In the genomic region with DNA sequence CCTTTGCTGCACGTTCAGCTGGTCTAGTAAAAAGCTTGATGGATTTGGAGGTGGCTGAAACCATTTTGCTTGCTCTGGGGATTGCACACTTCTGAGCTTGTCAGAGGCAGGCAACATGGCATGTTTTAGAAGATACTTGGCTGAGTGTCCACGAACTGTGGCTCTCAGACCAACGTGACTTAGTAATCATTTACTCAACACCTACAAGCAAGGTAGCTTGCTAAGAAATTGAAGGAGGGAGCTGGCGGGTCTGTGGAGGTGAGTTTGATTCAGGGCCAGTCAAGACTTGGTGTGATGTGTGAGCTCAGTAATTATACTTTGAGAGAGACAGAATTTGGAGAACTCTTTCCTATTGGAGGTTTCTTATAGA, we compare ENCODE assay signal across 17 cellular contexts.
DNase-seq lines count a peak whose midpoint lies in the region; ATAC-seq, FAIRE-seq and TF ChIP-seq lines count a peak whose summit lies in the region.
"Had no signal": no experiment of that assay in that cellular context is flagged by ENCODE, and none has a peak within 500 bp of the region (broad histone marks: within the 10 kb centered on the region; RNA-seq: fewer than 3 reads in every experiment).

No MANE protein-coding gene starts in this region.

- ATAC-seq in left ventricle myocardium superior: no peak
- peak; percentile 33 to 49 (median 37) for ATAC-seq in pancreas
- no peak for ATAC-seq in GM18907 (IDR thresholded peaks at IDR 0.05; ENCODE audit: unreplicated experiment)
- ATAC-seq in GM18511 (IDR thresholded peaks at IDR 0.05; ENCODE audit: unreplicated experiment): no peak
- no peak for ATAC-seq in HG02763 (IDR thresholded peaks at IDR 0.05; ENCODE audit: unreplicated experiment)
- ATAC-seq: CD8-positive, alpha-beta T cell had no signal

- TF ChIP-seq CTCF in left ventricle myocardium inferior (IDR thresholded peaks at IDR 0.05; ENCODE audit: borderline replicate concordance) (no peak), esophagus muscularis mucosa (IDR thresholded peaks at IDR 0.05) (no peak), pancreas (IDR thresholded peaks at IDR 0.05) (no peak)

- intact Hi-C loops in left ventricle myocardium inferior (cut with micrococcal nuclease) (no loop called here), left ventricle myocardium superior (cut with micrococcal nuclease) (loop anchor here (10.0 kb wide), 1 partner anchor 595 kb away; no protein-coding TSS in a partner anchor), esophagus muscularis mucosa (cut with DNase I) (no loop called here), pancreas (cut with DNase I) (no loop called here)

- H3K4me3 ChIP-seq in left ventricle myocardium inferior (no peak overlapping the region), esophagus muscularis mucosa (no peak overlapping the region), pancreas (no peak overlapping the region)
- H3K4me3 ChIP-seq: PC-9 had no signal

- DNase-seq in left ventricle myocardium inferior (no peak), left ventricle myocardium superior (no peak), esophagus muscularis mucosa (ENCODE audit: extremely low spot score) (no peak), pancreas (peak in 1 of 6 donors; percentile 25)
- no peak for DNase-seq in stimulated activated CD4-positive, alpha-beta T cell treated with anti-CD3 and anti-CD28 coated beads, Interleukin-4, amount 100 ng/mL, for 1 hour
- DNase-seq: activated CD4-positive, alpha-beta T cell treated with anti-CD3 and anti-CD28 coated beads, Interleukin-2, amount 50 U/mL, for 4 hours; activated T-cell treated with anti-CD3 and anti-CD28 coated beads, Interleukin-2, amount 50 U/mL, for 48 hours; CD8-positive, alpha-beta T cell; MM.1S; NCI-H187 treated with DMSO at 0.1 percent for 48 hours; PC-9 had no signal

- no peaks in the 10 kb centered on the region for H3K27me3 ChIP-seq in left ventricle myocardium inferior (ENCODE audit: low read depth)
- H3K27me3 ChIP-seq in esophagus muscularis mucosa: no peaks in the 10 kb centered on the region
- H3K27me3 ChIP-seq in pancreas: no peaks in the 10 kb centered on the region

- H3K4me1 ChIP-seq in left ventricle myocardium inferior (peaks cover 68% of the 10 kb centered on the region), esophagus muscularis mucosa (peaks cover 58 to 85% (median 78%) of the 10 kb centered on the region in 4 donors), pancreas (peaks cover 18 to 27% (median 26%) of the 10 kb centered on the region in 3 donors)

- no peak for TF ChIP-seq EP300 in esophagus muscularis mucosa (IDR thresholded peaks at IDR 0.05)

- no peak for TF ChIP-seq POLR2A in esophagus muscularis mucosa (IDR thresholded peaks at IDR 0.05; ENCODE audit: low read depth)

- peak overlapping the region; percentile 87 for H3K27ac ChIP-seq in left ventricle myocardium inferior (replicated peaks)
- peak overlapping the region; percentile 67 to 80 (median 69) for H3K27ac ChIP-seq in esophagus muscularis mucosa (replicated peaks in 1 of 4)
- peak overlapping the region in 3 of 4 donors; percentile 1 to 30 (median 16) for H3K27ac ChIP-seq in pancreas
- H3K27ac ChIP-seq: PC-9 had no signal

- WGBS in esophagus muscularis mucosa: 61% methylated on average over 4 of the region's 4 CpGs
- WGBS in pancreas, 2 donors: 24 to 30% methylated on average over 4 of the region's 4 CpGs

- H3K9me3 ChIP-seq in left ventricle myocardium inferior (replicated peaks) (no peaks in the 10 kb centered on the region), esophagus muscularis mucosa (no peaks in the 10 kb centered on the region), pancreas (no peaks in the 10 kb centered on the region)
- H3K9me3 ChIP-seq: thoracic aorta had no signal

- FAIRE-seq in pancreas (lab: Jason Lieb, UNC): no peak
- FAIRE-seq: endometrium, islet of Langerhans had no signal

- no peaks in the 10 kb centered on the region for H3K36me3 ChIP-seq in left ventricle myocardium inferior
- peaks cover 0 to 4% (median under 1%) of the 10 kb centered on the region in 4 donors for H3K36me3 ChIP-seq in esophagus muscularis mucosa
- no peaks in the 10 kb centered on the region for H3K36me3 ChIP-seq in pancreas
- H3K36me3 ChIP-seq: thoracic aorta had no signal

Comparison
In these comparisons a context has a peak if more than half of its experiments do, and no peak if none do; other contexts are left out.
1. H3K27ac ChIP-seq: peak in every context shown above with its lines; median percentile 87 in left ventricle myocardium inferior; 69 in esophagus muscularis mucosa; 16 in pancreas.
2. ATAC-seq: peak in pancreas (4 of 4); none in left ventricle myocardium superior (single experiment), GM18907 (single experiment), GM18511 (single experiment) and HG02763 (single experiment).